ENCODE assay signal across 1 cellular context in the genomic region with DNA sequence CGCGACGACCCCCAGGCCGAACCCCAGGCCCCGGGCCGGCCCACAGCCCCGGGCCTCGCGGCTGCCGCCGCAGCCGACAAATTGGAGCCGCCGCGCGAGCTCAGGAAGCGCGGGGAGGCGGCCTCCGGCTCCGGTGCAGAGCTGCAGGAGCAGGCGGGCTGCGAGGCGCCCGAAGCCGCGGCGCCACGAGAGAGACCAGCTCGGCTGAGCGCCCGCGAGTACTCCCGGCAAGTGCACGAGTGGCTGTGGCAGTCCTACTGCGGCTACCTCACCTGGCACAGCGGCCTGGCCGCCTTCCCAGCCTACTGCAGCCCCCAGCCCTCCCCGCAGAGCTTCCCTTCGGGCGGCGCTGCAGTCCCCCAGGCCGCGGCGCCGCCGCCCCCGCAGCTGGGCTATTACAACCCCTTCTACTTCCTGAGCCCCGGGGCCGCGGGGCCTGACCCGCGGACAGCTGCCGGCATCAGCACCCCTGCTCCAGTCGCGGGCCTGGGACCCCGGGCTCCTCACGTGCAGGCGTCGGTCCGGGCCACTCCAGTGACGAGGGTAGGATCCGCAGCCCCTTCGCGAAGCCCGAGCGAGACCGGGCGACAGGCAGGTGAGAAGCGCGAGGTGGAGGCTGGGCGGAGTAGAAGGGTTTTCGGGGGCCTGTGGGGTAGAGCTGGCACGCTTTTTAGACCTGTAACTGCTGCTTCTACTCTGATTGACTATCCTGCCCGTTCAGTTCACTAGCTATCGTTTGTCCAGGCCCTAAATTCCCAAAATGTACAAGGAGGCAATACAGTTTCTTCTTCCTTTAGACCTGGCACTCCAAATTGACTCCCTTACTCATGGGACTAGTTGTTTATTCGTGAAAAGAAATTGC.
A peak's percentile ranks its signal among the peaks of the same experiment; 100 is the strongest.
TF ChIP-seq lines count a peak whose summit lies in the region.

No MANE protein-coding gene starts in this region.

TF ChIP-seq in HepG2, 621 proteins besides CTCF, POLR2A, EP300 and RAD21 (continued from another document and continues in another):
- TF ChIP-seq, protein P1, sequence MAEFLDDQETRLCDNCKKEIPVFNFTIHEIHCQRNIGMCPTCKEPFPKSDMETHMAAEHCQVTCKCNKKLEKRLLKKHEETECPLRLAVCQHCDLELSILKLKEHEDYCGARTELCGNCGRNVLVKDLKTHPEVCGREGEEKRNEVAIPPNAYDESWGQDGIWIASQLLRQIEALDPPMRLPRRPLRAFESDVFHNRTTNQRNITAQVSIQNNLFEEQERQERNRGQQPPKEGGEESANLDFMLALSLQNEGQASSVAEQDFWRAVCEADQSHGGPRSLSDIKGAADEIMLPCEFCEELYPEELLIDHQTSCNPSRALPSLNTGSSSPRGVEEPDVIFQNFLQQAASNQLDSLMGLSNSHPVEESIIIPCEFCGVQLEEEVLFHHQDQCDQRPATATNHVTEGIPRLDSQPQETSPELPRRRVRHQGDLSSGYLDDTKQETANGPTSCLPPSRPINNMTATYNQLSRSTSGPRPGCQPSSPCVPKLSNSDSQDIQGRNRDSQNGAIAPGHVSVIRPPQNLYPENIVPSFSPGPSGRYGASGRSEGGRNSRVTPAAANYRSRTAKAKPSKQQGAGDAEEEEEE (CRISPR knock-in tag; IDR thresholded peaks at IDR 0.05; ENCODE audit: borderline replicate concordance), result no peak
- peak; percentile 83; the same call in 1 of the 2 replicates for TF ChIP-seq ZNF773 (CRISPR knock-in tag; IDR thresholded peaks at IDR 0.05; ENCODE audit: borderline replicate concordance)
- TF ChIP-seq ZMAT3 (CRISPR knock-in tag; conservative IDR thresholded peaks at IDR 0.05), result no peak
- TF ChIP-seq GFI1 (CRISPR knock-in tag; IDR thresholded peaks at IDR 0.05; ENCODE audit: borderline replicate concordance), result peak; percentile 19; the same call in 1 of the 2 replicates
- TF ChIP-seq HOXA9 (CRISPR knock-in tag; IDR thresholded peaks at IDR 0.05; ENCODE audit: borderline replicate concordance), result peak; percentile 95
- TF ChIP-seq FOSL2 (CRISPR knock-in tag; IDR thresholded peaks at IDR 0.05), result 0 out of 2 replicates have a peak, but pooled peaks have one; percentile 5
- TF ChIP-seq HOXD1 (CRISPR knock-in tag; IDR thresholded peaks at IDR 0.05), result 0 out of 2 replicates have a peak, but pooled peaks have one; percentile 54
- TF ChIP-seq, protein P2, sequence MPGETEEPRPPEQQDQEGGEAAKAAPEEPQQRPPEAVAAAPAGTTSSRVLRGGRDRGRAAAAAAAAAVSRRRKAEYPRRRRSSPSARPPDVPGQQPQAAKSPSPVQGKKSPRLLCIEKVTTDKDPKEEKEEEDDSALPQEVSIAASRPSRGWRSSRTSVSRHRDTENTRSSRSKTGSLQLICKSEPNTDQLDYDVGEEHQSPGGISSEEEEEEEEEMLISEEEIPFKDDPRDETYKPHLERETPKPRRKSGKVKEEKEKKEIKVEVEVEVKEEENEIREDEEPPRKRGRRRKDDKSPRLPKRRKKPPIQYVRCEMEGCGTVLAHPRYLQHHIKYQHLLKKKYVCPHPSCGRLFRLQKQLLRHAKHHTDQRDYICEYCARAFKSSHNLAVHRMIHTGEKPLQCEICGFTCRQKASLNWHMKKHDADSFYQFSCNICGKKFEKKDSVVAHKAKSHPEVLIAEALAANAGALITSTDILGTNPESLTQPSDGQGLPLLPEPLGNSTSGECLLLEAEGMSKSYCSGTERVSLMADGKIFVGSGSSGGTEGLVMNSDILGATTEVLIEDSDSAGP (CRISPR knock-in tag; IDR thresholded peaks at IDR 0.05; ENCODE audit: borderline replicate concordance), result peak; percentile 52; the same call in 1 of the 2 replicates
- TF ChIP-seq ZFAT (CRISPR knock-in tag; conservative IDR thresholded peaks at IDR 0.05), result 0 out of 2 replicates have a peak, but pooled peaks have one; percentile 34
- TF ChIP-seq TAF1 (CRISPR knock-in tag; IDR thresholded peaks at IDR 0.05), result no peak; the same call in 1 of the 2 replicates
- TF ChIP-seq ZBTB7B (CRISPR knock-in tag; IDR thresholded peaks at IDR 0.05), result peak; percentile 58; the same call in 1 of the 2 replicates
- TF ChIP-seq, protein P3, sequence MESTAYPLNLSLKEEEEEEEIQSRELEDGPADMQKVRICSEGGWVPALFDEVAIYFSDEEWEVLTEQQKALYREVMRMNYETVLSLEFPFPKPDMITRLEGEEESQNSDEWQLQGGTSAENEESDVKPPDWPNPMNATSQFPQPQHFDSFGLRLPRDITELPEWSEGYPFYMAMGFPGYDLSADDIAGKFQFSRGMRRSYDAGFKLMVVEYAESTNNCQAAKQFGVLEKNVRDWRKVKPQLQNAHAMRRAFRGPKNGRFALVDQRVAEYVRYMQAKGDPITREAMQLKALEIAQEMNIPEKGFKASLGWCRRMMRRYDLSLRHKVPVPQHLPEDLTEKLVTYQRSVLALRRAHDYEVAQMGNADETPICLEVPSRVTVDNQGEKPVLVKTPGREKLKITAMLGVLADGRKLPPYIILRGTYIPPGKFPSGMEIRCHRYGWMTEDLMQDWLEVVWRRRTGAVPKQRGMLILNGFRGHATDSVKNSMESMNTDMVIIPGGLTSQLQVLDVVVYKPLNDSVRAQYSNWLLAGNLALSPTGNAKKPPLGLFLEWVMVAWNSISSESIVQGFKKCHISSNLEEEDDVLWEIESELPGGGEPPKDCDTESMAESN (CRISPR knock-in tag; conservative IDR thresholded peaks at IDR 0.05), result peak; percentile 64
- TF ChIP-seq, protein P4, sequence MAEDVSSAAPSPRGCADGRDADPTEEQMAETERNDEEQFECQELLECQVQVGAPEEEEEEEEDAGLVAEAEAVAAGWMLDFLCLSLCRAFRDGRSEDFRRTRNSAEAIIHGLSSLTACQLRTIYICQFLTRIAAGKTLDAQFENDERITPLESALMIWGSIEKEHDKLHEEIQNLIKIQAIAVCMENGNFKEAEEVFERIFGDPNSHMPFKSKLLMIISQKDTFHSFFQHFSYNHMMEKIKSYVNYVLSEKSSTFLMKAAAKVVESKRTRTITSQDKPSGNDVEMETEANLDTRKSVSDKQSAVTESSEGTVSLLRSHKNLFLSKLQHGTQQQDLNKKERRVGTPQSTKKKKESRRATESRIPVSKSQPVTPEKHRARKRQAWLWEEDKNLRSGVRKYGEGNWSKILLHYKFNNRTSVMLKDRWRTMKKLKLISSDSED (CRISPR knock-in tag; IDR thresholded peaks at IDR 0.05), result peak; percentile 83
- TF ChIP-seq, protein P5, sequence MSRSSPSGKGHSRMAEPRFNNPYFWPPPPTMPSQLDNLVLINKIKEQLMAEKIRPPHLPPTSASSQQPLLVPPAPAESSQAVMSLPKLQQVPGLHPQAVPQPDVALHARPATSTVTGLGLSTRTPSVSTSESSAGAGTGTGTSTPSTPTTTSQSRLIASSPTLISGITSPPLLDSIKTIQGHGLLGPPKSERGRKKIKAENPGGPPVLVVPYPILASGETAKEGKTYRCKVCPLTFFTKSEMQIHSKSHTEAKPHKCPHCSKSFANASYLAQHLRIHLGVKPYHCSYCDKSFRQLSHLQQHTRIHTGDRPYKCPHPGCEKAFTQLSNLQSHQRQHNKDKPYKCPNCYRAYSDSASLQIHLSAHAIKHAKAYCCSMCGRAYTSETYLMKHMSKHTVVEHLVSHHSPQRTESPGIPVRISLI (CRISPR knock-in tag; IDR thresholded peaks at IDR 0.05; ENCODE audit: borderline replicate concordance), result no peak
- TF ChIP-seq, protein P6, sequence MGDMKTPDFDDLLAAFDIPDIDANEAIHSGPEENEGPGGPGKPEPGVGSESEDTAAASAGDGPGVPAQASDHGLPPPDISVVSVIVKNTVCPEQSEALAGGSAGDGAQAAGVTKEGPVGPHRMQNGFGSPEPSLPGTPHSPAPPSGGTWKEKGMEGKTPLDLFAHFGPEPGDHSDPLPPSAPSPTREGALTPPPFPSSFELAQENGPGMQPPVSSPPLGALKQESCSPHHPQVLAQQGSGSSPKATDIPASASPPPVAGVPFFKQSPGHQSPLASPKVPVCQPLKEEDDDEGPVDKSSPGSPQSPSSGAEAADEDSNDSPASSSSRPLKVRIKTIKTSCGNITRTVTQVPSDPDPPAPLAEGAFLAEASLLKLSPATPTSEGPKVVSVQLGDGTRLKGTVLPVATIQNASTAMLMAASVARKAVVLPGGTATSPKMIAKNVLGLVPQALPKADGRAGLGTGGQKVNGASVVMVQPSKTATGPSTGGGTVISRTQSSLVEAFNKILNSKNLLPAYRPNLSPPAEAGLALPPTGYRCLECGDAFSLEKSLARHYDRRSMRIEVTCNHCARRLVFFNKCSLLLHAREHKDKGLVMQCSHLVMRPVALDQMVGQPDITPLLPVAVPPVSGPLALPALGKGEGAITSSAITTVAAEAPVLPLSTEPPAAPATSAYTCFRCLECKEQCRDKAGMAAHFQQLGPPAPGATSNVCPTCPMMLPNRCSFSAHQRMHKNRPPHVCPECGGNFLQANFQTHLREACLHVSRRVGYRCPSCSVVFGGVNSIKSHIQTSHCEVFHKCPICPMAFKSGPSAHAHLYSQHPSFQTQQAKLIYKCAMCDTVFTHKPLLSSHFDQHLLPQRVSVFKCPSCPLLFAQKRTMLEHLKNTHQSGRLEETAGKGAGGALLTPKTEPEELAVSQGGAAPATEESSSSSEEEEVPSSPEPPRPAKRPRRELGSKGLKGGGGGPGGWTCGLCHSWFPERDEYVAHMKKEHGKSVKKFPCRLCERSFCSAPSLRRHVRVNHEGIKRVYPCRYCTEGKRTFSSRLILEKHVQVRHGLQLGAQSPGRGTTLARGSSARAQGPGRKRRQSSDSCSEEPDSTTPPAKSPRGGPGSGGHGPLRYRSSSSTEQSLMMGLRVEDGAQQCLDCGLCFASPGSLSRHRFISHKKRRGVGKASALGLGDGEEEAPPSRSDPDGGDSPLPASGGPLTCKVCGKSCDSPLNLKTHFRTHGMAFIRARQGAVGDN (CRISPR knock-in tag; IDR thresholded peaks at IDR 0.05), result peak; percentile 89
- TF ChIP-seq ZNF549 (CRISPR knock-in tag; IDR thresholded peaks at IDR 0.05), result no peak
- TF ChIP-seq, protein P7, sequence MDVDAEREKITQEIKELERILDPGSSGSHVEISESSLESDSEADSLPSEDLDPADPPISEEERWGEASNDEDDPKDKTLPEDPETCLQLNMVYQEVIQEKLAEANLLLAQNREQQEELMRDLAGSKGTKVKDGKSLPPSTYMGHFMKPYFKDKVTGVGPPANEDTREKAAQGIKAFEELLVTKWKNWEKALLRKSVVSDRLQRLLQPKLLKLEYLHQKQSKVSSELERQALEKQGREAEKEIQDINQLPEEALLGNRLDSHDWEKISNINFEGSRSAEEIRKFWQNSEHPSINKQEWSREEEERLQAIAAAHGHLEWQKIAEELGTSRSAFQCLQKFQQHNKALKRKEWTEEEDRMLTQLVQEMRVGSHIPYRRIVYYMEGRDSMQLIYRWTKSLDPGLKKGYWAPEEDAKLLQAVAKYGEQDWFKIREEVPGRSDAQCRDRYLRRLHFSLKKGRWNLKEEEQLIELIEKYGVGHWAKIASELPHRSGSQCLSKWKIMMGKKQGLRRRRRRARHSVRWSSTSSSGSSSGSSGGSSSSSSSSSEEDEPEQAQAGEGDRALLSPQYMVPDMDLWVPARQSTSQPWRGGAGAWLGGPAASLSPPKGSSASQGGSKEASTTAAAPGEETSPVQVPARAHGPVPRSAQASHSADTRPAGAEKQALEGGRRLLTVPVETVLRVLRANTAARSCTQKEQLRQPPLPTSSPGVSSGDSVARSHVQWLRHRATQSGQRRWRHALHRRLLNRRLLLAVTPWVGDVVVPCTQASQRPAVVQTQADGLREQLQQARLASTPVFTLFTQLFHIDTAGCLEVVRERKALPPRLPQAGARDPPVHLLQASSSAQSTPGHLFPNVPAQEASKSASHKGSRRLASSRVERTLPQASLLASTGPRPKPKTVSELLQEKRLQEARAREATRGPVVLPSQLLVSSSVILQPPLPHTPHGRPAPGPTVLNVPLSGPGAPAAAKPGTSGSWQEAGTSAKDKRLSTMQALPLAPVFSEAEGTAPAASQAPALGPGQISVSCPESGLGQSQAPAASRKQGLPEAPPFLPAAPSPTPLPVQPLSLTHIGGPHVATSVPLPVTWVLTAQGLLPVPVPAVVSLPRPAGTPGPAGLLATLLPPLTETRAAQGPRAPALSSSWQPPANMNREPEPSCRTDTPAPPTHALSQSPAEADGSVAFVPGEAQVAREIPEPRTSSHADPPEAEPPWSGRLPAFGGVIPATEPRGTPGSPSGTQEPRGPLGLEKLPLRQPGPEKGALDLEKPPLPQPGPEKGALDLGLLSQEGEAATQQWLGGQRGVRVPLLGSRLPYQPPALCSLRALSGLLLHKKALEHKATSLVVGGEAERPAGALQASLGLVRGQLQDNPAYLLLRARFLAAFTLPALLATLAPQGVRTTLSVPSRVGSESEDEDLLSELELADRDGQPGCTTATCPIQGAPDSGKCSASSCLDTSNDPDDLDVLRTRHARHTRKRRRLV (CRISPR knock-in tag; IDR thresholded peaks at IDR 0.05), result no peak
- TF ChIP-seq, protein P8, sequence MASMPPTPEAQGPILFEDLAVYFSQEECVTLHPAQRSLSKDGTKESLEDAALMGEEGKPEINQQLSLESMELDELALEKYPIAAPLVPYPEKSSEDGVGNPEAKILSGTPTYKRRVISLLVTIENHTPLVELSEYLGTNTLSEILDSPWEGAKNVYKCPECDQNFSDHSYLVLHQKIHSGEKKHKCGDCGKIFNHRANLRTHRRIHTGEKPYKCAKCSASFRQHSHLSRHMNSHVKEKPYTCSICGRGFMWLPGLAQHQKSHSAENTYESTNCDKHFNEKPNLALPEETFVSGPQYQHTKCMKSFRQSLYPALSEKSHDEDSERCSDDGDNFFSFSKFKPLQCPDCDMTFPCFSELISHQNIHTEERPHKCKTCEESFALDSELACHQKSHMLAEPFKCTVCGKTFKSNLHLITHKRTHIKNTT (CRISPR knock-in tag; IDR thresholded peaks at IDR 0.05), result no peak
- no peak for TF ChIP-seq PLRG1 (conservative IDR thresholded peaks at IDR 0.05)
- peak; percentile 38 for TF ChIP-seq PTBP1 (IDR thresholded peaks at IDR 0.05; ENCODE audit: low read depth, low read length, poor library complexity, severe bottlenecking)
- TF ChIP-seq, protein P9, sequence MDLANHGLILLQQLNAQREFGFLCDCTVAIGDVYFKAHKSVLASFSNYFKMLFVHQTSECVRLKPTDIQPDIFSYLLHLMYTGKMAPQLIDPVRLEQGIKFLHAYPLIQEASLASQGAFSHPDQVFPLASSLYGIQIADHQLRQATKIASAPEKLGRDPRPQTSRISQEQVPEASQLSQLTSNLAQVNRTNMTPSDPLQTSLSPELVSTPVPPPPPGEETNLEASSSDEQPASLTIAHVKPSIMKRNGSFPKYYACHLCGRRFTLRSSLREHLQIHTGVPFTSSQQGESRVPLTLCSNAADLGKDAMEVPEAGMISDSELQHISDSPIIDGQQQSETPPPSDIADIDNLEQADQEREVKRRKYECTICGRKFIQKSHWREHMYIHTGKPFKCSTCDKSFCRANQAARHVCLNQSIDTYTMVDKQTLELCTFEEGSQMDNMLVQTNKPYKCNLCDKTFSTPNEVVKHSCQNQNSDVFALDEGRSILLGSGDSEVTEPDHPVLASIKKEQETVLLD (CRISPR knock-in tag; IDR thresholded peaks at IDR 0.05; ENCODE audit: low read depth), result peak; percentile 59; the same call in 1 of the 2 replicates
- 0 out of 2 replicates have a peak, but pooled peaks have one; percentile 63 for TF ChIP-seq ZNF780A (CRISPR knock-in tag; IDR thresholded peaks at IDR 0.05)
- no peak; the same call in 1 of the 2 replicates for TF ChIP-seq ADNP (CRISPR knock-in tag; IDR thresholded peaks at IDR 0.05)
- no peak for TF ChIP-seq MAZ (IDR thresholded peaks at IDR 0.05; ENCODE audit: borderline replicate concordance, low read depth, low read length)
- TF ChIP-seq MAZ (CRISPR knock-in tag; IDR thresholded peaks at IDR 0.05; ENCODE audit: low read depth), result no peak
- TF ChIP-seq ZNF468 (CRISPR knock-in tag; IDR thresholded peaks at IDR 0.05), result peak; percentile 77; the same call in 1 of the 2 replicates
- TF ChIP-seq IKZF4 (CRISPR knock-in tag; IDR thresholded peaks at IDR 0.05; ENCODE audit: borderline replicate concordance, low read depth, not compliant biosample characterization), result no peak
- peak; percentile 23 for TF ChIP-seq ZNF777 (CRISPR knock-in tag; IDR thresholded peaks at IDR 0.05)
- peak; percentile 11; the same call in 1 of the 2 replicates for TF ChIP-seq MED1 (CRISPR knock-in tag; IDR thresholded peaks at IDR 0.05)
